ENCODE assay signal across 1 cellular context in genomic region chr5:158751961-158752655, GRCh38.
TF ChIP-seq lines count a peak whose summit lies in the region.

No MANE protein-coding gene starts in this region.

TF ChIP-seq in GM12878, 131 proteins besides CTCF, POLR2A, EP300 and RAD21 (continued from another document):
- TF ChIP-seq E4F1 (IDR thresholded peaks at IDR 0.05; ENCODE audit: borderline replicate concordance, partially characterized antibody) = no peak
